8 cellular contexts compared by ENCODE assay signal in the genomic region with DNA sequence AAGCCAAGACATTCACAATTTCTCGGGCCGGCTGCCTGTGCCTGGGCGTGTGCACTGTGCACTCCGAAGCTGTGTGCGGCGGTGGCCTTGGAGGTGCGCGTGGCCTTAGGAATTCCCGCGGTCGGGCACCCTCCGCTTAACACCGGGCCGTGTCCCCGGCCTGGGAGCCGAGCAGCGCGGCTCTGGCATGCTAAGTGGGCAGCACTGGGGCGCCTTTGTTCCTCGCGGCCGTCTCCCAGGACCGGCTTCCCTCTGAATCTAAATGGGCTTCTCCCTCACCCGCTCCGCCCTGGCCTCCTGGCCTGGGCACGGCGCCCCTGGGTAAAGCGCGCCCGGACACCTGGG.
DNase-seq lines count a peak whose midpoint lies in the region; ATAC-seq lines count a peak whose summit lies in the region.

No MANE protein-coding gene starts in this region.

- peaks cover 52% of the 10 kb centered on the region for H3K27me3 ChIP-seq in HUES6 (ENCODE audit: control insufficient read depth, insufficient read depth, low read length)
- peaks cover 0 to 2% of the 10 kb centered on the region in 2 donors for H3K27me3 ChIP-seq in stomach smooth muscle (ENCODE audit: control insufficient read depth in 1 of 2, insufficient read depth in 2 of 2, low read length in 2 of 2)

- DNase-seq in astrocyte of the hippocampus (ENCODE audit: low read depth, low spot score) (peak; percentile 70), iPS-NIHi11 (ENCODE audit: low spot score) (peak; percentile 73), NCI-H1436 treated with DMSO at 0.1 percent for 48 hours (lab: John Stamatoyannopoulos, UW) (no peak), SW 1271 (lab: John Stamatoyannopoulos, UW) (no peak)

- H3K36me3 ChIP-seq in HUES6 (ENCODE audit: control insufficient read depth, insufficient read depth, low read length) (no peaks in the 10 kb centered on the region), stomach smooth muscle (ENCODE audit: control insufficient read depth in 2 of 2, insufficient read depth in 2 of 2, low read length in 2 of 2) (no peaks in the 10 kb centered on the region)

- ATAC-seq in HG03571 (IDR thresholded peaks at IDR 0.05; ENCODE audit: unreplicated experiment) (no peak), HG03095 (IDR thresholded peaks at IDR 0.05; ENCODE audit: unreplicated experiment) (no peak)

- H3K4me3 ChIP-seq in HUES6 (ENCODE audit: low read depth, low read length) (peak overlapping the region; percentile 71), stomach smooth muscle (ENCODE audit: low read length in 2 of 2) (peak overlapping the region; percentile 43 to 74)

- no peaks in the 10 kb centered on the region for H3K4me1 ChIP-seq in HUES6 (ENCODE audit: control insufficient read depth, insufficient read depth, low read length)
- H3K4me1 ChIP-seq in stomach smooth muscle (ENCODE audit: control insufficient read depth, insufficient read depth, low read length), result peaks cover 13% of the 10 kb centered on the region

- peak overlapping the region; percentile 32; the same call in 1 of the 2 replicates for H3K27ac ChIP-seq in HUES6 (ENCODE audit: low read depth, low read length)
- no peak overlapping the region for H3K27ac ChIP-seq in stomach smooth muscle (ENCODE audit: low read length)

- H3K9ac ChIP-seq in HUES6 (ENCODE audit: low read length), result peak overlapping the region; percentile 78
- peak overlapping the region; percentile 44 to 58 for H3K9ac ChIP-seq in stomach smooth muscle (ENCODE audit: low read length in 2 of 2)

- H3K9me3 ChIP-seq in HUES6 (ENCODE audit: control insufficient read depth, insufficient read depth, low read depth, low read length) (no peaks in the 10 kb centered on the region), stomach smooth muscle (ENCODE audit: control insufficient read depth in 2 of 2, low read length in 2 of 2) (no peaks in the 10 kb centered on the region)

Comparison
In these comparisons a context has a peak if more than half of its experiments do, and no peak if none do; other contexts are left out.
1. DNase-seq: peak in astrocyte of the hippocampus (single experiment) and iPS-NIHi11 (single experiment); none in NCI-H1436 treated with DMSO at 0.1 percent for 48 hours (single experiment) and SW 1271 (0 of 2).